32 cellular contexts compared by ENCODE assay signal in the genomic region with DNA sequence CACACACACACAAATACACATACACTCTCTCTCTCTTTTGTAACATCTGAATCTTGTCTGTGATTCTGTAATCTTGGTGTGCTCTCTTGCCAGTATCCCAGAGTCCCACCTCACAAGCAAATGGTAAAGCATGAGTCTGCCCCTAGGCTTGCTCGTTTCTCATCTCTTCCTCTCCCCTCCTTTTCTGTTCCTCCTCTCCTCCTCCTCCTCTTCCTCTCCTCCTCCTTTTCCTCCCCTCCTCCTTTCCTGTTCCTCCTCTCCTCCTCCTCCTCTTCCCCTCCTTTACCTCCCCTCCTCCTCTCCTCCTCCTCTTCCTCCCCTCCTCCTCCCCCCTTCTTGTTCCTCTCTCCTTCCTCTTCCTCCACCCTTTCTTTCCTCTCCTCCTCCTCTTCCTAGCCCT. TPM values are rescaled to one million over a fixed set of nuclear protein-coding genes. Genes with fewer than 3 reads are reported as not detected.
DNase-seq lines count a peak whose midpoint lies in the region; ATAC-seq and TF ChIP-seq lines count a peak whose summit lies in the region.
"Had no signal": no experiment of that assay in that cellular context is flagged by ENCODE, and none has a peak within 500 bp of the region (broad histone marks: within the 10 kb centered on the region; RNA-seq: fewer than 3 reads in every experiment).

No MANE protein-coding gene starts in this region.

- H3K9me3 ChIP-seq in left ventricle myocardium inferior (replicated peaks) (no peaks in the 10 kb centered on the region), right atrium auricular region (no peaks in the 10 kb centered on the region), osteoblast (ENCODE audit: low read depth, low read length) (no peaks in the 10 kb centered on the region)
- H3K9me3 ChIP-seq: gastroesophageal sphincter, thoracic aorta, vagina had no signal

- no peaks in the 10 kb centered on the region for H3K27me3 Mint-ChIP-seq in WTC11 (ENCODE audit: low read depth)
- H3K27me3 Mint-ChIP-seq: activated naive CD8-positive, alpha-beta T cell treated with anti-CD3 and anti-CD28 coated beads, Interleukin-2, amount 10 ng/mL, durations not matched to agents 7 days and 5 days; stimulated activated naive CD8-positive, alpha-beta T cell treated with anti-CD3 and anti-CD28 coated beads, Interleukin-15, amount 100 ng/mL, for 72 hours had no signal

- DNase-seq in left ventricle myocardium inferior, result no peak
- DNase-seq in right atrium auricular region (ENCODE audit: low spot score), result no peak
- no peak for DNase-seq in WTC11 (ENCODE audit: low spot score)
- no peak for DNase-seq in epithelial cell of proximal tubule (ENCODE audit: low read depth)
- no peak for DNase-seq in osteoblast (ENCODE audit: insufficient read length, low spot score, missing footprints)
- DNase-seq in NCI-H446 (lab: John Stamatoyannopoulos, UW), result no peak
- no peak for DNase-seq in NCI-H510A treated with DMSO at 0.1 percent for 48 hours (lab: John Stamatoyannopoulos, UW)
- no peak for DNase-seq in activated CD4-positive, alpha-beta T cell treated with anti-CD3 and anti-CD28 coated beads, Interleukin-2, amount 50 U/mL, for 4 hours
- DNase-seq: activated gamma-delta T cell treated with Interleukin-2 at 50 U/mL for 16 hours; activated naive CD8-positive, alpha-beta T cell treated with anti-CD3 and anti-CD28 coated beads, Interleukin-2, amount 10 ng/mL, durations not matched to agents 7 days and 5 days; AML-193; caudate nucleus; CD4-positive, alpha-beta memory T cell; cortex of kidney; effector memory CD8-positive, alpha-beta T cell; GOT3; KG1; left cardiac atrium; NCI-H1417; NCI-H2081; NCI-H526 treated with DMSO at 0.1 percent for 48 hours; PC-9; Right ventricle myocardium superior; stimulated activated CD4-positive, alpha-beta T cell treated with anti-CD3 and anti-CD28 coated beads, Interleukin-2, amount 100 ng/mL, for 24 hours; stimulated activated CD8-positive, alpha-beta memory T cell treated with anti-CD3 and anti-CD28 coated beads, Interleukin-4, amount 100 ng/mL, for 48 hours; stimulated activated naive CD8-positive, alpha-beta T cell treated with anti-CD3 and anti-CD28 coated beads, Interleukin-15, amount 100 ng/mL, for 72 hours; T-helper 2 cell had no signal

- peaks cover 11% of the 10 kb centered on the region for H3K9me3 Mint-ChIP-seq in WTC11
- H3K9me3 Mint-ChIP-seq: effector memory CD8-positive, alpha-beta T cell had no signal

- no peak for ATAC-seq in WTC11
- ATAC-seq: effector memory CD8-positive, alpha-beta T cell; gastroesophageal sphincter; SK-N-SH treated with all-trans-retinoic acid at 6 μM for 48 hours; stimulated activated naive CD8-positive, alpha-beta T cell treated with anti-CD3 and anti-CD28 coated beads, Interleukin-15, amount 100 ng/mL, for 72 hours had no signal

- H3K4me1 ChIP-seq in left ventricle myocardium inferior (peaks cover 5% of the 10 kb centered on the region), right atrium auricular region (no peaks in the 10 kb centered on the region), osteoblast (ENCODE audit: insufficient read depth, low read length) (peaks cover 7% of the 10 kb centered on the region)
- H3K4me1 ChIP-seq: gastroesophageal sphincter, parathyroid adenoma, vagina had no signal

- no peak overlapping the region for H3K27ac ChIP-seq in left ventricle myocardium inferior (replicated peaks)
- no peak overlapping the region for H3K27ac ChIP-seq in right atrium auricular region
- no peak overlapping the region for H3K27ac ChIP-seq in osteoblast (ENCODE audit: low read depth, low read length)
- H3K27ac ChIP-seq: gastroesophageal sphincter, parathyroid adenoma, PC-9, thoracic aorta, vagina had no signal

- intact Hi-C loops in left ventricle myocardium inferior (cut with micrococcal nuclease), result no loop called here

- no peak overlapping the region for H3K4me3 Mint-ChIP-seq in WTC11
- H3K4me3 Mint-ChIP-seq: activated naive CD8-positive, alpha-beta T cell treated with anti-CD3 and anti-CD28 coated beads, Interleukin-2, amount 10 ng/mL, durations not matched to agents 7 days and 5 days; CD4-positive, alpha-beta memory T cell; effector memory CD8-positive, alpha-beta T cell; stimulated activated naive CD8-positive, alpha-beta T cell treated with anti-CD3 and anti-CD28 coated beads, Interleukin-15, amount 100 ng/mL, for 72 hours had no signal

- H3K27ac Mint-ChIP-seq in WTC11, result no peak overlapping the region
- H3K27ac Mint-ChIP-seq: activated naive CD8-positive, alpha-beta T cell treated with anti-CD3 and anti-CD28 coated beads, Interleukin-2, amount 10 ng/mL, durations not matched to agents 7 days and 5 days; CD4-positive, alpha-beta memory T cell; effector memory CD8-positive, alpha-beta T cell had no signal

- POLR2A ChIA-PET in WTC11 (lab: Charles Lee), result no interaction called here

- no peaks in the 10 kb centered on the region for H3K36me3 ChIP-seq in left ventricle myocardium inferior
- H3K36me3 ChIP-seq in right atrium auricular region, result no peaks in the 10 kb centered on the region
- H3K36me3 ChIP-seq in osteoblast (ENCODE audit: insufficient read depth, low read length), result no peaks in the 10 kb centered on the region
- H3K36me3 ChIP-seq: gastroesophageal sphincter, thoracic aorta, vagina had no signal

- no peaks in the 10 kb centered on the region for H3K36me3 Mint-ChIP-seq in WTC11
- H3K36me3 Mint-ChIP-seq: CD4-positive, alpha-beta memory T cell had no signal

- H3K4me1 Mint-ChIP-seq in WTC11, result peaks cover 21% of the 10 kb centered on the region
- H3K4me1 Mint-ChIP-seq: activated naive CD8-positive, alpha-beta T cell treated with anti-CD3 and anti-CD28 coated beads, Interleukin-2, amount 10 ng/mL, durations not matched to agents 7 days and 5 days; CD4-positive, alpha-beta memory T cell; stimulated activated naive CD8-positive, alpha-beta T cell treated with anti-CD3 and anti-CD28 coated beads, Interleukin-15, amount 100 ng/mL, for 72 hours had no signal

- CTCF ChIA-PET in WTC11 (lab: Charles Lee), result no interaction called here

- TF ChIP-seq CTCF in left ventricle myocardium inferior (IDR thresholded peaks at IDR 0.05; ENCODE audit: borderline replicate concordance), result no peak
- no peak for TF ChIP-seq CTCF in right atrium auricular region (IDR thresholded peaks at IDR 0.05)
- TF ChIP-seq CTCF in WTC11 (IDR thresholded peaks at IDR 0.05), result no peak
- TF ChIP-seq CTCF in epithelial cell of proximal tubule (conservative IDR thresholded peaks at IDR 0.05; ENCODE audit: low read depth, low read length), result no peak
- no peak for TF ChIP-seq CTCF in osteoblast (IDR thresholded peaks at IDR 0.05; ENCODE audit: extremely low read depth, low read depth, low read length)

- no peaks in the 10 kb centered on the region for H3K79me2 ChIP-seq in osteoblast (ENCODE audit: insufficient read depth, low read length)
- H3K79me2 ChIP-seq: parathyroid adenoma had no signal

- H3K27me3 ChIP-seq in left ventricle myocardium inferior (ENCODE audit: low read depth), result peaks cover 8% of the 10 kb centered on the region
- no peaks in the 10 kb centered on the region for H3K27me3 ChIP-seq in right atrium auricular region
- H3K27me3 ChIP-seq in osteoblast (ENCODE audit: insufficient read depth, low read length), result no peaks in the 10 kb centered on the region
- H3K27me3 ChIP-seq: vagina had no signal

- H2AFZ ChIP-seq in osteoblast (ENCODE audit: low read length), result peak overlapping the region; percentile 10
- H2AFZ ChIP-seq: PC-9 had no signal

- no peak overlapping the region for H3K4me2 ChIP-seq in osteoblast (ENCODE audit: insufficient read depth, low read length)
- H3K4me2 ChIP-seq: PC-9 had no signal

- peak overlapping the region; percentile 61 for H3K4me3 ChIP-seq in left ventricle myocardium inferior
- H3K4me3 ChIP-seq in right atrium auricular region, result no peak overlapping the region
- peak overlapping the region; percentile 42 for H3K4me3 ChIP-seq in epithelial cell of proximal tubule (ENCODE audit: low read depth, low read length)
- H3K4me3 ChIP-seq in osteoblast (ENCODE audit: insufficient read depth, low read length), result no peak overlapping the region
- H3K4me3 ChIP-seq: PC-9 had no signal

- H4K20me1 ChIP-seq in osteoblast (ENCODE audit: insufficient read depth, low read length), result no peaks in the 10 kb centered on the region

TF ChIP-seq in WTC11, 78 proteins besides CTCF, POLR2A, EP300 and RAD21:
- TF ChIP-seq TP53 (CRISPR knock-in tag; IDR thresholded peaks at IDR 0.05) (no peak), RELA (CRISPR knock-in tag; IDR thresholded peaks at IDR 0.05; ENCODE audit: borderline replicate concordance) (no peak), ETV6 (CRISPR knock-in tag; IDR thresholded peaks at IDR 0.05) (peak; percentile 87), EMX1 (CRISPR knock-in tag; IDR thresholded peaks at IDR 0.05) (no peak), TEAD1 (CRISPR knock-in tag; IDR thresholded peaks at IDR 0.05) (no peak), NFATC4 (CRISPR knock-in tag; IDR thresholded peaks at IDR 0.05) (no peak)
- TF ChIP-seq, protein P1, sequence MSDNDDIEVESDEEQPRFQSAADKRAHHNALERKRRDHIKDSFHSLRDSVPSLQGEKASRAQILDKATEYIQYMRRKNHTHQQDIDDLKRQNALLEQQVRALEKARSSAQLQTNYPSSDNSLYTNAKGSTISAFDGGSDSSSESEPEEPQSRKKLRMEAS (CRISPR knock-in tag; IDR thresholded peaks at IDR 0.05), result no peak
- TF ChIP-seq, protein P2, sequence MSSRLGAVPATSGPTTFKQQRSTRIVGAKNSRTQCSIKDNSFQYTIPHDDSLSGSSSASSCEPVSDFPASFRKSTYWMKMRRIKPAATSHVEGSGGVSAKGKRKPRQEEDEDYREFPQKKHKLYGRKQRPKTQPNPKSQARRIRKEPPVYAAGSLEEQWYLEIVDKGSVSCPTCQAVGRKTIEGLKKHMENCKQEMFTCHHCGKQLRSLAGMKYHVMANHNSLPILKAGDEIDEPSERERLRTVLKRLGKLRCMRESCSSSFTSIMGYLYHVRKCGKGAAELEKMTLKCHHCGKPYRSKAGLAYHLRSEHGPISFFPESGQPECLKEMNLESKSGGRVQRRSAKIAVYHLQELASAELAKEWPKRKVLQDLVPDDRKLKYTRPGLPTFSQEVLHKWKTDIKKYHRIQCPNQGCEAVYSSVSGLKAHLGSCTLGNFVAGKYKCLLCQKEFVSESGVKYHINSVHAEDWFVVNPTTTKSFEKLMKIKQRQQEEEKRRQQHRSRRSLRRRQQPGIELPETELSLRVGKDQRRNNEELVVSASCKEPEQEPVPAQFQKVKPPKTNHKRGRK (CRISPR knock-in tag; IDR thresholded peaks at IDR 0.05; ENCODE audit: borderline replicate concordance), result 0 out of 2 replicates have a peak, but pooled peaks have one; percentile 53

RNA-seq across cellular contexts. Expression of a gene that starts 59.0 kb away (rescaled TPM):
- total RNA-seq in left ventricle myocardium inferior (1.6 TPM), right atrium auricular region (1 to 10 TPM in 1 of 2 donors, under 1 TPM in 1; 0.56 to 1.8 TPM), WTC11 (2021) (3.9 to 4.9 TPM (median 4.7 TPM) in 3 replicates), epithelial cell of proximal tubule (0.80 and 4.2 TPM in 2 replicates), osteoblast (under 0.01 TPM in 2 replicates)

Comparison
In these comparisons a context has a peak if more than half of its experiments do, and no peak if none do; other contexts are left out.
1. H3K4me3 ChIP-seq: peak in left ventricle myocardium inferior (single experiment) and epithelial cell of proximal tubule (single experiment); none in right atrium auricular region (0 of 2) and osteoblast (single experiment).